ENCODE assay signal across 29 cellular contexts in the genomic region with DNA sequence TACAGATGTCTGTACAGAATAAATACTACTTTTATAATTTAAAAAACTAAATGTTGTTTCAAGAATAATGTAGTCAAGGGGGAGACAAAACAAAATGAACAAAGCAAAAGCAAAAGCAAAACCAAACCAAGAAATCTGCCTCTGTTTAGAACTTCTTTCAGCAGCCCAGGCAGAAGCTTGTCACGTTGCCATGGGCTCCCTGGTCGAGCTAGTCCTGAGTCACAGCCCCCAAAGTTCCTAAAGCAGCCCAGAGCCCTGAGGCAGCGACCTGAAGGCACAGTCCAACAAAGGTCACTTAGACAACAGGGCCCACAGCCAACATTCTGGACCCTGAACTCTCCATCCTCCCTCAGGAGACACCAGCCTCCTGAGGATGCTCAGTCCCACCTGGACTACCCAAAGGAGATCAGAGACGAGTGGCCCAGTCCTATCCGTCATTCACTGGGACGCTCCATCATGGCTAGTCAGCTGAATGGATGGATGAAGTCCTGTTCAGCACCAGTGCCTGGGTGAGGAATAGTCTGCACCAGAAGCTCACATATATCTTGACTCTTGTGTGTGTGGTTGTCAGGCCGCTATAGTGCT. TPM values are rescaled to one million over a fixed set of nuclear protein-coding genes. Genes with fewer than 3 reads are reported as not detected.
DNase-seq lines count a peak whose midpoint lies in the region; ATAC-seq, FAIRE-seq and TF ChIP-seq lines count a peak whose summit lies in the region.
"Had no signal": no experiment of that assay in that cellular context is flagged by ENCODE, and none has a peak within 500 bp of the region (broad histone marks: within the 10 kb centered on the region; RNA-seq: fewer than 3 reads in every experiment).

No MANE protein-coding gene starts in this region.

- H3K4me2 ChIP-seq in HepG2 (ENCODE audit: low read depth, low read length): no peak overlapping the region
- H3K4me2 ChIP-seq: BLaER1 treated with 17β-estradiol and CSF1 and Interleukin-3, amounts not matched to agents 10 nM and 100 nM had no signal

- 27% methylated on average over 6 of the region's 7 CpGs for WGBS in HepG2 (ENCODE audit: low lambda C conversion rate)

- POLR2A ChIA-PET in activated CD4-positive, alpha-beta T cell treated with anti-CD3 and anti-CD28 coated beads, Interleukin-2, amount 10 ng/mL, durations not matched to agents 7 days and 5 days (lab: Charles Lee): no interaction called here
- POLR2A ChIA-PET in CD8-positive, alpha-beta T cell (lab: Charles Lee): no interaction called here
- POLR2A ChIA-PET in HepG2 (lab: Yijun Ruan, JAX): no interaction called here

- intact Hi-C loops in CD8-positive, alpha-beta T cell (cut with DNase I, micrococcal nuclease): loop anchor here (5.0 kb wide), 3 partner anchors 67 to 512 kb away; no protein-coding TSS in a partner anchor
- intact Hi-C loops in HepG2 (cut with micrococcal nuclease; ENCODE audit: unreplicated experiment): no loop called here

- H3K4me3 Mint-ChIP-seq in activated CD4-positive, alpha-beta T cell treated with anti-CD3 and anti-CD28 coated beads, Interleukin-2, amount 10 ng/mL, durations not matched to agents 7 days and 5 days: no peak overlapping the region
- no peak overlapping the region for H3K4me3 Mint-ChIP-seq in CD8-positive, alpha-beta T cell
- no peak overlapping the region for H3K4me3 Mint-ChIP-seq in central memory CD8-positive, alpha-beta T cell
- H3K4me3 Mint-ChIP-seq: activated B cell treated with CpG ODN at 0.5 μM for 24 hours, IgD-negative memory B cell, immature natural killer cell had no signal

- no peak overlapping the region for H3K27ac ChIP-seq in CD8-positive, alpha-beta T cell (ENCODE audit: low read depth, low read length)
- H3K27ac ChIP-seq in HepG2 (ENCODE audit: extremely low read length, insufficient read depth, low read length): no peak overlapping the region
- H3K27ac ChIP-seq: BLaER1 treated with 17β-estradiol and CSF1 and Interleukin-3, amounts not matched to agents 10 nM and 100 nM; epithelial cell of prostate; left ventricle myocardium inferior had no signal

- in situ Hi-C loops in HepG2 (cut with HindIII; ENCODE audit: extremely low pct_ligation_motif_present, low pct_unique_long_range_greater_than_20kb): no loop called here

- no peak for ATAC-seq in CD8-positive, alpha-beta T cell
- ATAC-seq in central memory CD8-positive, alpha-beta T cell (replicated peaks; ENCODE audit: extremely low read depth, poor library complexity, severe bottlenecking): no peak
- ATAC-seq in HepG2 (no peak), GM18511 (IDR thresholded peaks at IDR 0.05; ENCODE audit: unreplicated experiment) (no peak)
- ATAC-seq: sciatic nerve, SK-N-SH treated with all-trans-retinoic acid at 6 μM for 48 hours had no signal

- H3K36me3 Mint-ChIP-seq in activated CD4-positive, alpha-beta T cell treated with anti-CD3 and anti-CD28 coated beads, Interleukin-2, amount 10 ng/mL, durations not matched to agents 7 days and 5 days (ENCODE audit: low read depth): no peaks in the 10 kb centered on the region
- H3K36me3 Mint-ChIP-seq in CD8-positive, alpha-beta T cell: no peaks in the 10 kb centered on the region
- no peaks in the 10 kb centered on the region for H3K36me3 Mint-ChIP-seq in central memory CD8-positive, alpha-beta T cell (ENCODE audit: insufficient read depth)
- H3K36me3 Mint-ChIP-seq: IgD-negative memory B cell, immature natural killer cell had no signal

- H4K20me1 ChIP-seq in HepG2 (ENCODE audit: insufficient read depth, low read length): no peaks in the 10 kb centered on the region
- H4K20me1 ChIP-seq: BLaER1 treated with 17β-estradiol and CSF1 and Interleukin-3, amounts not matched to agents 10 nM and 100 nM had no signal

- no peak for TF ChIP-seq RAD21 in HepG2 (CRISPR knock-in tag; IDR thresholded peaks at IDR 0.05)

- DNase-seq in activated CD4-positive, alpha-beta T cell treated with anti-CD3 and anti-CD28 coated beads, Interleukin-2, amount 10 ng/mL, durations not matched to agents 7 days and 5 days: peak; percentile 11
- no peak for DNase-seq in activated CD4-positive, alpha-beta T cell treated with anti-CD3 and anti-CD28 coated beads, Interleukin-2, amount 50 U/mL, for 4 hours
- no peak for DNase-seq in CD8-positive, alpha-beta T cell
- DNase-seq in OCI-M1 (lab: John Stamatoyannopoulos, UW) (peak; percentile 30), HepG2 (ENCODE audit: low spot score) (no peak), NCI-H2196 (lab: John Stamatoyannopoulos, UW; ENCODE audit: unreplicated experiment) (no peak)
- no peak for DNase-seq in central memory CD8-positive, alpha-beta T cell (ENCODE audit: low spot score in 2 of 2)
- DNase-seq: ACHN; activated B cell treated with CpG ODN at 0.5 μM for 24 hours; activated gamma-delta T cell; aorta; Calu3; H7; immature natural killer cell; left ventricle myocardium inferior; midbrain; NCI-H1694; NCI-H2171 treated with DMSO at 0.1 percent for 48 hours; NCI-H526 treated with DMSO at 0.1 percent for 48 hours; posterior cingulate gyrus; stimulated activated CD8-positive, alpha-beta memory T cell treated with anti-CD3 and anti-CD28 coated beads, Interleukin-4, amount 100 ng/mL, for 48 hours; T-helper 9 cell had no signal

- TF ChIP-seq CTCF in CD8-positive, alpha-beta T cell (IDR thresholded peaks at IDR 0.05): no peak
- TF ChIP-seq CTCF in HepG2 (CRISPR knock-in tag; IDR thresholded peaks at IDR 0.05): no peak

- H3K79me2 ChIP-seq in HepG2 (ENCODE audit: insufficient read depth, low read length): no peaks in the 10 kb centered on the region

- no peak overlapping the region for H2AFZ ChIP-seq in HepG2 (ENCODE audit: low read length)

- no peak for TF ChIP-seq POLR2A in HepG2 (IDR thresholded peaks at IDR 0.05; ENCODE audit: insufficient read depth in 1 of 2, low read depth in 2 of 2, low read length in 2 of 2)

- no peaks in the 10 kb centered on the region for H3K9me3 Mint-ChIP-seq in activated CD4-positive, alpha-beta T cell treated with anti-CD3 and anti-CD28 coated beads, Interleukin-2, amount 10 ng/mL, durations not matched to agents 7 days and 5 days
- H3K9me3 Mint-ChIP-seq in CD8-positive, alpha-beta T cell: no peaks in the 10 kb centered on the region
- H3K9me3 Mint-ChIP-seq in central memory CD8-positive, alpha-beta T cell: no peaks in the 10 kb centered on the region
- H3K9me3 Mint-ChIP-seq: activated B cell treated with CpG ODN at 0.5 μM for 24 hours, IgD-negative memory B cell, immature natural killer cell had no signal

- CTCF ChIA-PET in activated CD4-positive, alpha-beta T cell treated with anti-CD3 and anti-CD28 coated beads, Interleukin-2, amount 10 ng/mL, durations not matched to agents 7 days and 5 days (lab: Charles Lee): interaction anchor here (1.0 kb wide), 1 partner anchor 15 kb away, joined by 3 read pairs; no protein-coding TSS in a partner anchor
- CTCF ChIA-PET in CD8-positive, alpha-beta T cell (lab: Charles Lee): interaction anchor here (1.1 kb wide), 1 partner anchor 511 kb away, joined by 3 read pairs; no protein-coding TSS in a partner anchor
- CTCF ChIA-PET in HepG2 (lab: Yijun Ruan, JAX; ENCODE audit: low intra/inter-chr PET ratio, low total read pairs): no interaction called here

- no peaks in the 10 kb centered on the region for H3K9me3 ChIP-seq in CD8-positive, alpha-beta T cell (ENCODE audit: low read length)
- no peaks in the 10 kb centered on the region for H3K9me3 ChIP-seq in HepG2 (ENCODE audit: low read length)
- H3K9me3 ChIP-seq: left ventricle myocardium inferior had no signal

- peak overlapping the region; percentile 76 for H3K27ac Mint-ChIP-seq in activated CD4-positive, alpha-beta T cell treated with anti-CD3 and anti-CD28 coated beads, Interleukin-2, amount 10 ng/mL, durations not matched to agents 7 days and 5 days
- peak overlapping the region; percentile 49 for H3K27ac Mint-ChIP-seq in CD8-positive, alpha-beta T cell
- peak overlapping the region; percentile 29 for H3K27ac Mint-ChIP-seq in central memory CD8-positive, alpha-beta T cell (ENCODE audit: low read depth)
- H3K27ac Mint-ChIP-seq: activated B cell treated with CpG ODN at 0.5 μM for 24 hours, IgD-negative memory B cell, immature natural killer cell had no signal

- FAIRE-seq in HepG2 (lab: Jason Lieb, UNC): no peak

- H3K9ac ChIP-seq in HepG2 (ENCODE audit: insufficient read depth, low read depth, low read length): no peak overlapping the region

- peaks cover 5% of the 10 kb centered on the region for H3K4me1 Mint-ChIP-seq in activated CD4-positive, alpha-beta T cell treated with anti-CD3 and anti-CD28 coated beads, Interleukin-2, amount 10 ng/mL, durations not matched to agents 7 days and 5 days
- peaks cover 6% of the 10 kb centered on the region for H3K4me1 Mint-ChIP-seq in CD8-positive, alpha-beta T cell (ENCODE audit: low read depth)
- H3K4me1 Mint-ChIP-seq in central memory CD8-positive, alpha-beta T cell: no peaks in the 10 kb centered on the region
- H3K4me1 Mint-ChIP-seq: activated B cell treated with CpG ODN at 0.5 μM for 24 hours, IgD-negative memory B cell, immature natural killer cell had no signal

- H3K4me3 ChIP-seq in CD8-positive, alpha-beta T cell (ENCODE audit: low read depth, low read length): no peak overlapping the region
- H3K4me3 ChIP-seq in HepG2 (replicated peaks in 1 of 3; ENCODE audit: insufficient read depth in 1 of 3, low read depth in 2 of 3, low read length in 3 of 3): no peak overlapping the region
- H3K4me3 ChIP-seq: BLaER1 treated with 17β-estradiol and CSF1 and Interleukin-3, amounts not matched to agents 10 nM and 100 nM; left ventricle myocardium inferior had no signal

- no TSS peak for BruUV-seq in HepG2 (replicated peaks; lab: Mats Ljungman, UMichigan)

- no peaks in the 10 kb centered on the region for H3K36me3 ChIP-seq in CD8-positive, alpha-beta T cell (ENCODE audit: insufficient read depth, low read length)
- no peaks in the 10 kb centered on the region for H3K36me3 ChIP-seq in HepG2 (replicated peaks in 1 of 2; ENCODE audit: control insufficient read depth in 1 of 2, insufficient read depth in 2 of 2, low read length in 2 of 2)
- H3K36me3 ChIP-seq: BLaER1 treated with 17β-estradiol and CSF1 and Interleukin-3, amounts not matched to agents 10 nM and 100 nM; left ventricle myocardium inferior had no signal

- no peaks in the 10 kb centered on the region for H3K27me3 Mint-ChIP-seq in activated CD4-positive, alpha-beta T cell treated with anti-CD3 and anti-CD28 coated beads, Interleukin-2, amount 10 ng/mL, durations not matched to agents 7 days and 5 days
- H3K27me3 Mint-ChIP-seq in CD8-positive, alpha-beta T cell (ENCODE audit: low read depth): no peaks in the 10 kb centered on the region
- H3K27me3 Mint-ChIP-seq in central memory CD8-positive, alpha-beta T cell: no peaks in the 10 kb centered on the region
- H3K27me3 Mint-ChIP-seq: activated B cell treated with CpG ODN at 0.5 μM for 24 hours had no signal

- no peaks in the 10 kb centered on the region for H3K4me1 ChIP-seq in CD8-positive, alpha-beta T cell (ENCODE audit: insufficient read depth, low read length)
- H3K4me1 ChIP-seq in HepG2 (ENCODE audit: insufficient read depth, low read length): no peaks in the 10 kb centered on the region
- H3K4me1 ChIP-seq: BLaER1 treated with 17β-estradiol and CSF1 and Interleukin-3, amounts not matched to agents 10 nM and 100 nM had no signal

- TF ChIP-seq EP300 in HepG2 (IDR thresholded peaks at IDR 0.05; ENCODE audit: low read depth in 2 of 2, low read length in 2 of 2) (no peak), HepG2 (CRISPR knock-in tag; IDR thresholded peaks at IDR 0.05; ENCODE audit: borderline replicate concordance) (no peak)

- no peaks in the 10 kb centered on the region for H3K27me3 ChIP-seq in CD8-positive, alpha-beta T cell (ENCODE audit: insufficient read depth, low read length)
- no peaks in the 10 kb centered on the region for H3K27me3 ChIP-seq in HepG2 (ENCODE audit: control insufficient read depth in 1 of 2, insufficient read depth in 2 of 2, low read length in 2 of 2)
- H3K27me3 ChIP-seq: BLaER1 treated with 17β-estradiol and CSF1 and Interleukin-3, amounts not matched to agents 10 nM and 100 nM had no signal

RNA-seq across cellular contexts. Expression of gene SIAH3, which starts 41.7 kb away (rescaled TPM):
- total RNA-seq in activated CD4-positive, alpha-beta T cell treated with anti-CD3 and anti-CD28 coated beads, Interleukin-2, amount 10 ng/mL, durations not matched to agents 7 days and 5 days: under 1 TPM; 0.08 to 0.12 TPM
- total RNA-seq in CD8-positive, alpha-beta T cell: under 1 TPM; 0.49 to 0.61 TPM
- total RNA-seq in HepG2 (2016; rRNA removed; fragmentation: Illumina TruSeq; extraction: Trizol): not detected in 2 replicates
- total RNA-seq in HepG2 (2016; cell fraction: cytosol; rRNA removed; fragmentation: Illumina TruSeq; extraction: Trizol; ENCODE audit: low read depth): not detected in 2 replicates
- total RNA-seq in HepG2 (2016; cell fraction: insoluble cytoplasmic fraction; rRNA removed; fragmentation: Illumina TruSeq; extraction: Trizol): not detected in 2 replicates
- not detected in 2 replicates for total RNA-seq in HepG2 (2016; cell fraction: membrane; rRNA removed; fragmentation: Illumina TruSeq; extraction: Trizol)
- not detected in 2 replicates for total RNA-seq in HepG2 (2016; cell fraction: nucleus; rRNA removed; fragmentation: Illumina TruSeq; extraction: Trizol)
- polyA plus RNA-seq in HepG2 (2011; rRNA removed): not detected in 2 replicates
- polyA plus RNA-seq in HepG2 (2011; cell fraction: cytosol; rRNA removed): not detected in 2 replicates
- polyA plus RNA-seq in HepG2 (2011; cell fraction: nucleus; rRNA removed): not detected in 2 replicates
- 0.01 TPM in 1 of 2 replicates, not detected in the other for polyA plus RNA-seq in HepG2 (2012)
- not detected in 2 replicates for polyA plus RNA-seq in HepG2 (2016; cell fraction: cytosol; fragmentation: Illumina TruSeq; extraction: Trizol; ENCODE audit: low read depth)
- not detected in 2 replicates for polyA plus RNA-seq in HepG2 (2016; cell fraction: insoluble cytoplasmic fraction; fragmentation: Illumina TruSeq; extraction: Trizol; ENCODE audit: low read depth)
- polyA plus RNA-seq in HepG2 (2016; cell fraction: membrane; fragmentation: Illumina TruSeq; extraction: Trizol; ENCODE audit: low read depth): not detected in 2 replicates
- not detected in 2 replicates for polyA plus RNA-seq in HepG2 (2016; cell fraction: nucleus; fragmentation: Illumina TruSeq; extraction: Trizol; ENCODE audit: insufficient read depth, low read depth)
- polyA minus RNA-seq in HepG2 (2011; rRNA and poly(A)+ RNA removed; ENCODE audit: low replicate concordance): not detected in 2 replicates
- polyA minus RNA-seq in HepG2 (2011; cell fraction: cytosol; rRNA and poly(A)+ RNA removed): not detected in 2 replicates
- polyA minus RNA-seq in HepG2 (2011; cell fraction: nucleus; rRNA and poly(A)+ RNA removed): not detected in 2 replicates
- total RNA-seq: activated B cell treated with CpG ODN at 0.5 μM for 24 hours, Calu3, left ventricle myocardium inferior, sciatic nerve had no signal
- polyA plus RNA-seq: IgD-negative memory B cell, immature natural killer cell, urinary bladder had no signal

Comparison
In these comparisons a context has a peak if more than half of its experiments do, and no peak if none do; other contexts are left out.
1. DNase-seq: peak in activated CD4-positive, alpha-beta T cell treated with anti-CD3 and anti-CD28 coated beads, Interleukin-2, amount 10 ng/mL, durations not matched to agents 7 days and 5 days (single experiment) and OCI-M1 (single experiment); none in activated CD4-positive, alpha-beta T cell treated with anti-CD3 and anti-CD28 coated beads, Interleukin-2, amount 50 U/mL, for 4 hours (0 of 2), CD8-positive, alpha-beta T cell (0 of 7), central memory CD8-positive, alpha-beta T cell (0 of 2), HepG2 (single experiment) and NCI-H2196 (single experiment).
2. Peak in every context shown above with its lines, with median percentiles within 50 percentile points of each other: H3K27ac Mint-ChIP-seq.